ENCODE assay signal across 18 cellular contexts in the genomic region with DNA sequence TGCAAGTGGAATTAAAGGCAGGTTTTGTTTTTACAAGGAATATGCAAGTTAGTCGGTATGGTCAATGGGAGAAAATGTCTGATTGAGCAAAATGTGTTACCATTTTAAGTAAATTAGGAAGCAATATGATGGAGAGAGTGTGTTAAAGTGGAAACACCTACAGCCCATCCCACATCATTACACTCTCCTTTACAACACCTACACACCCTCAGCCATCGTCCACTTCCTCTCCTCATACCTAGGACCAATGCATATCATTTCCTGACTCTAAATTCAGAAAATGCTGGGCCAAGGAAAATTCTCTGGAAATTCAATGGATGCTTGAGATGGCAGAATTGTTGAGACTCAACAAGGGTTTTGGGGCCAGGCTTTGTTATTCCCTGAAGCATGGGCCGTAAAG. TPM values are rescaled to one million over a fixed set of nuclear protein-coding genes. Genes with fewer than 3 reads are reported as not detected.
A peak's percentile ranks its signal among the peaks of the same experiment; 100 is the strongest.
DNase-seq lines count a peak whose midpoint lies in the region; ATAC-seq, FAIRE-seq and TF ChIP-seq lines count a peak whose summit lies in the region.
"Had no signal": no experiment of that assay in that cellular context is flagged by ENCODE, and none has a peak within 500 bp of the region (broad histone marks: within the 10 kb centered on the region; RNA-seq: fewer than 3 reads in every experiment).

No MANE protein-coding gene starts in this region.

- 82% methylated on average over 3 of the region's 3 CpGs for WGBS in SK-N-SH (ENCODE audit: low lambda C conversion rate)
- WGBS in mesenchymal stem cell: 94% methylated on average over 2 of the region's 3 CpGs

- TF ChIP-seq CTCF in SK-N-SH (IDR thresholded peaks at IDR 0.05): no peak
- TF ChIP-seq CTCF in astrocyte (IDR thresholded peaks at IDR 0.05; ENCODE audit: insufficient read depth, low read depth, low read length): no peak
- no peak for TF ChIP-seq CTCF in GM10266 (IDR thresholded peaks at IDR 0.05; ENCODE audit: control insufficient read depth, insufficient read depth, low read depth, missing control alignments)

- H3K4me2 ChIP-seq in SK-N-SH (no peak overlapping the region), astrocyte (ENCODE audit: low read length) (no peak overlapping the region), mesenchymal stem cell (ENCODE audit: low read length, poor library complexity, severe bottlenecking) (no peak overlapping the region), skeletal muscle satellite cell (ENCODE audit: low read length) (no peak overlapping the region)
- H3K4me2 ChIP-seq: BLaER1 treated with 17β-estradiol and CSF1 and Interleukin-3, amounts not matched to agents 10 nM and 100 nM had no signal

- peak overlapping the region in 1 of 2 experiments; percentile 5 for H2BK12ac ChIP-seq in mesenchymal stem cell (ENCODE audit: low read length in 2 of 2)

- H4K91ac ChIP-seq in mesenchymal stem cell (ENCODE audit: low read length): no peak overlapping the region

- H3K27me3 Mint-ChIP-seq in astrocyte (ENCODE audit: low read depth, unreplicated experiment): no peaks in the 10 kb centered on the region

- H2BK120ac ChIP-seq in mesenchymal stem cell (ENCODE audit: low read depth, low read length): no peak overlapping the region

- H3K23ac ChIP-seq in mesenchymal stem cell (ENCODE audit: low read length in 2 of 2): no peak overlapping the region

- H3K9me2 ChIP-seq in SK-N-SH: no peaks in the 10 kb centered on the region

- POLR2A ChIA-PET in SK-N-SH (lab: Yijun Ruan, JAX): interaction anchor here (1.0 to 2.1 kb wide), 5 partner anchors 29 to 194 kb away, joined by 3 to 15 read pairs (median 4); a partner anchor contains a TSS

- H3K36me3 Mint-ChIP-seq in astrocyte (ENCODE audit: low read depth, unreplicated experiment): no peaks in the 10 kb centered on the region
- H3K36me3 Mint-ChIP-seq: CD14-positive monocyte; CD8-positive, alpha-beta memory T cell had no signal

- no peak overlapping the region for H3K18ac ChIP-seq in mesenchymal stem cell (ENCODE audit: low read depth in 1 of 2, low read length in 2 of 2)

- no peak overlapping the region for H2BK5ac ChIP-seq in mesenchymal stem cell (ENCODE audit: low read depth, low read length, poor library complexity, severe bottlenecking)

- peaks cover 3% of the 10 kb centered on the region for H3K4me1 Mint-ChIP-seq in astrocyte (ENCODE audit: low read depth, unreplicated experiment)
- H3K4me1 Mint-ChIP-seq: CD8-positive, alpha-beta memory T cell had no signal

- DNase-seq in SK-N-SH (no peak), astrocyte (ENCODE audit: low read depth) (no peak), mesenchymal stem cell (no peak), D341Med (ENCODE audit: low spot score) (no peak), GM10266 (ENCODE audit: extremely low spot score) (no peak), NCI-H446 treated with DMSO at 0.1 percent for 48 hours (lab: John Stamatoyannopoulos, UW) (no peak)
- DNase-seq: CD4-positive, alpha-beta T cell; CD8-positive, alpha-beta memory T cell had no signal

- CTCF ChIA-PET in SK-N-SH (lab: Yijun Ruan, JAX): interaction anchor here (1.0 to 2.4 kb wide), 15 partner anchors 14 to 478 kb away, joined by 3 to 51 read pairs (median 5); a partner anchor contains a TSS

- no peaks in the 10 kb centered on the region for H3K9me3 ChIP-seq in SK-N-SH
- H3K9me3 ChIP-seq in astrocyte (ENCODE audit: insufficient read depth, low read depth, low read length): no peaks in the 10 kb centered on the region
- peaks cover under 1% of the 10 kb centered on the region for H3K9me3 ChIP-seq in mesenchymal stem cell (ENCODE audit: control insufficient read depth, low read length)
- no peaks in the 10 kb centered on the region for H3K9me3 ChIP-seq in skeletal muscle satellite cell (replicated peaks; ENCODE audit: low read length)
- H3K9me3 ChIP-seq: BE2C; BLaER1 treated with 17β-estradiol and CSF1 and Interleukin-3, amounts not matched to agents 10 nM and 100 nM; HAP-1 had no signal

- TF ChIP-seq RAD21 in SK-N-SH (IDR thresholded peaks at IDR 0.05; ENCODE audit: low read length): no peak

- no peaks in the 10 kb centered on the region for H4K20me1 ChIP-seq in SK-N-SH (ENCODE audit: insufficient read depth)
- no peaks in the 10 kb centered on the region for H4K20me1 ChIP-seq in astrocyte (ENCODE audit: insufficient read depth, low read length)
- H4K20me1 ChIP-seq: BLaER1 treated with 17β-estradiol and CSF1 and Interleukin-3, amounts not matched to agents 10 nM and 100 nM had no signal

- H3K9me3 Mint-ChIP-seq in astrocyte (ENCODE audit: unreplicated experiment): no peaks in the 10 kb centered on the region

- FAIRE-seq in astrocyte (lab: Jason Lieb, UNC): no peak
- FAIRE-seq: G401.6, GM12891, GM18507 had no signal

- no peak overlapping the region for H3K4me3 Mint-ChIP-seq in astrocyte (ENCODE audit: unreplicated experiment)
- H3K4me3 Mint-ChIP-seq: CD14-positive monocyte; CD4-positive, alpha-beta T cell; CD8-positive, alpha-beta memory T cell had no signal

- H3K4me3 ChIP-seq in SK-N-SH (ENCODE audit: low read depth in 2 of 2, low read length in 1 of 2) (no peak overlapping the region), astrocyte (ENCODE audit: insufficient read depth, low read depth, low read length) (no peak overlapping the region), mesenchymal stem cell (ENCODE audit: insufficient read depth in 1 of 2, low read depth in 1 of 2, low read length in 2 of 2) (no peak overlapping the region), skeletal muscle satellite cell (ENCODE audit: low read length) (no peak overlapping the region)
- H3K4me3 ChIP-seq: BLaER1 treated with 17β-estradiol and CSF1 and Interleukin-3, amounts not matched to agents 10 nM and 100 nM; HAP-1 had no signal

- no peaks in the 10 kb centered on the region for H3K79me1 ChIP-seq in mesenchymal stem cell (replicated peaks; ENCODE audit: low read length, poor library complexity, severe bottlenecking)

- peaks cover 17% of the 10 kb centered on the region for H3F3A ChIP-seq in SK-N-SH (replicated peaks; ENCODE audit: insufficient read depth)

- H2AFZ ChIP-seq in SK-N-SH (ENCODE audit: low read depth): peak overlapping the region; percentile 44
- no peak overlapping the region for H2AFZ ChIP-seq in astrocyte (ENCODE audit: low read depth, low read length)
- no peak overlapping the region for H2AFZ ChIP-seq in mesenchymal stem cell (ENCODE audit: low read depth, low read length)

- H2AK5ac ChIP-seq in mesenchymal stem cell (ENCODE audit: low read length, severe bottlenecking): no peak overlapping the region

- H3K4ac ChIP-seq in mesenchymal stem cell (ENCODE audit: low read depth in 1 of 2, low read length in 2 of 2): no peak overlapping the region

- H3K79me2 ChIP-seq in SK-N-SH (ENCODE audit: insufficient read depth): no peaks in the 10 kb centered on the region
- H3K79me2 ChIP-seq in astrocyte (ENCODE audit: insufficient read depth, low read length): no peaks in the 10 kb centered on the region

- no peak overlapping the region for H3K9ac ChIP-seq in SK-N-SH
- H3K9ac ChIP-seq in astrocyte (ENCODE audit: low read length): peak overlapping the region; percentile 34
- H3K9ac ChIP-seq in mesenchymal stem cell (ENCODE audit: low read length): peak overlapping the region; percentile 62
- H3K9ac ChIP-seq in skeletal muscle satellite cell (ENCODE audit: low read depth, low read length): peak overlapping the region; percentile 8
- H3K9ac ChIP-seq: BLaER1 treated with 17β-estradiol and CSF1 and Interleukin-3, amounts not matched to agents 10 nM and 100 nM had no signal

- no peak overlapping the region for H3K27ac Mint-ChIP-seq in astrocyte (ENCODE audit: unreplicated experiment)
- H3K27ac Mint-ChIP-seq: CD14-positive monocyte; CD4-positive, alpha-beta T cell; CD8-positive, alpha-beta memory T cell had no signal

- H4K8ac ChIP-seq in mesenchymal stem cell (ENCODE audit: low read length): peak overlapping the region; percentile 35

- H3K4me1 ChIP-seq in SK-N-SH (ENCODE audit: control insufficient read depth in 1 of 2, insufficient read depth in 2 of 2, low read depth in 1 of 2, low read length in 1 of 2) (peaks cover 13 to 24% of the 10 kb centered on the region in 2 experiments), astrocyte (ENCODE audit: insufficient read depth, low read length) (peaks cover 20% of the 10 kb centered on the region), mesenchymal stem cell (ENCODE audit: control insufficient read depth, insufficient read depth, low read depth, low read length) (no peaks in the 10 kb centered on the region), skeletal muscle satellite cell (ENCODE audit: control insufficient read depth, insufficient read depth, low read length) (peaks cover 49% of the 10 kb centered on the region)
- H3K4me1 ChIP-seq: BLaER1 treated with 17β-estradiol and CSF1 and Interleukin-3, amounts not matched to agents 10 nM and 100 nM; HAP-1 had no signal

- H3K36me3 ChIP-seq in SK-N-SH (replicated peaks in 1 of 2; ENCODE audit: control insufficient read depth in 1 of 2, insufficient read depth in 2 of 2, low read length in 1 of 2) (no peaks in the 10 kb centered on the region), astrocyte (ENCODE audit: insufficient read depth, low read length) (no peaks in the 10 kb centered on the region), mesenchymal stem cell (ENCODE audit: control insufficient read depth in 1 of 2, insufficient read depth in 2 of 2, low read depth in 1 of 2, low read length in 2 of 2) (no peaks in the 10 kb centered on the region), skeletal muscle satellite cell (ENCODE audit: insufficient read depth, low read length) (no peaks in the 10 kb centered on the region)
- H3K36me3 ChIP-seq: BE2C; BLaER1 treated with 17β-estradiol and CSF1 and Interleukin-3, amounts not matched to agents 10 nM and 100 nM; HAP-1 had no signal

- no peak overlapping the region for H2BK15ac ChIP-seq in mesenchymal stem cell (ENCODE audit: low read depth, poor library complexity, severe bottlenecking)

- TF ChIP-seq EP300 in SK-N-SH (IDR thresholded peaks at IDR 0.05; ENCODE audit: borderline replicate concordance in 1 of 2, low read depth in 1 of 2, low read length in 1 of 2): no peak

- ATAC-seq in SK-N-SH treated with all-trans-retinoic acid at 6 μM for 48 hours: no peak

- H3K14ac ChIP-seq in mesenchymal stem cell (ENCODE audit: low read length in 2 of 2): no peak overlapping the region

- H3K27ac ChIP-seq in SK-N-SH (ENCODE audit: low read depth in 2 of 2, low read length in 1 of 2) (peak overlapping the region in 1 of 2 experiments; percentile 34; a peak in 1 of 4 replicates), astrocyte (ENCODE audit: low read depth, low read length) (no peak overlapping the region), mesenchymal stem cell (ENCODE audit: low read length, poor library complexity, severe bottlenecking) (no peak overlapping the region)
- H3K27ac ChIP-seq: 22Rv1; BLaER1 treated with 17β-estradiol and CSF1 and Interleukin-3, amounts not matched to agents 10 nM and 100 nM had no signal

- H3K27me3 ChIP-seq in SK-N-SH (ENCODE audit: insufficient read depth) (no peaks in the 10 kb centered on the region), astrocyte (ENCODE audit: insufficient read depth, low read length) (no peaks in the 10 kb centered on the region), mesenchymal stem cell (ENCODE audit: control insufficient read depth in 1 of 2, insufficient read depth in 1 of 2, low read length in 2 of 2) (no peaks in the 10 kb centered on the region), skeletal muscle satellite cell (ENCODE audit: control insufficient read depth, insufficient read depth, low read length) (no peaks in the 10 kb centered on the region)
- H3K27me3 ChIP-seq: BE2C; BLaER1 treated with 17β-estradiol and CSF1 and Interleukin-3, amounts not matched to agents 10 nM and 100 nM had no signal

RNA-seq across cellular contexts. Expression of a gene that starts 16.4 kb away (rescaled TPM):
- 0.13 and 0.21 TPM in 2 replicates for polyA plus RNA-seq in SK-N-SH (2012; rRNA removed)
- 0.14 and 0.18 TPM in 2 replicates for polyA plus RNA-seq in SK-N-SH (2012; cell fraction: cytosol; rRNA removed)
- polyA plus RNA-seq in SK-N-SH (2012; cell fraction: nucleus; rRNA removed): 0.12 and 0.39 TPM in 2 replicates
- not detected in 2 replicates for total RNA-seq in astrocyte
- not detected for polyA plus RNA-seq in mesenchymal stem cell (2013, experiment 1 of 2)
- not detected for polyA plus RNA-seq in mesenchymal stem cell (2013, experiment 2 of 2)
- total RNA-seq in skeletal muscle satellite cell (2012; rRNA removed): 0.22 TPM in 1 of 2 replicates, not detected in the other
- total RNA-seq: CD4-positive, alpha-beta T cell; CD8-positive, alpha-beta memory T cell had no signal
- polyA plus RNA-seq: CD14-positive monocyte; CD8-positive, alpha-beta memory T cell had no signal
